ENCODE assay signal across 13 cellular contexts in genomic region chr16:2270588-2271470, GRCh38. TPM values are rescaled to one million over a fixed set of nuclear protein-coding genes. Genes with fewer than 3 reads are reported as not detected.
DNase-seq lines count a peak whose midpoint lies in the region; ATAC-seq and TF ChIP-seq lines count a peak whose summit lies in the region.
"Had no signal": no experiment of that assay in that cellular context is flagged by ENCODE, and none has a peak within 500 bp of the region (broad histone marks: within the 10 kb centered on the region; RNA-seq: fewer than 3 reads in every experiment).

No MANE protein-coding gene starts in this region.

- peak; percentile 30; the same call in 1 of the 2 replicates for TF ChIP-seq POLR2A in Raji (IDR thresholded peaks at IDR 0.05; ENCODE audit: insufficient read depth, low read depth, low read length)

- peaks cover 0 to 11% (median 4%) of the 10 kb centered on the region in 11 experiments; a peak in 20 of 22 replicates for H3K36me3 ChIP-seq in BLaER1 treated with 17β-estradiol and CSF1 and Interleukin-3, amounts not matched to agents 10 nM and 100 nM
- H3K36me3 ChIP-seq: Peyer's patch had no signal

- TF ChIP-seq CTCF in 22Rv1 (IDR thresholded peaks at IDR 0.05): no peak

- no peaks in the 10 kb centered on the region for H3K9me3 Mint-ChIP-seq in natural killer cell treated with Interleukin-12 subunit alpha and Interleukin-12 subunit beta and Interleukin-15 and Interleukin-18, amount 100 ng/mL, for 72 hours

- H3K36me3 Mint-ChIP-seq in natural killer cell treated with Interleukin-12 subunit alpha and Interleukin-12 subunit beta and Interleukin-15 and Interleukin-18, amount 100 ng/mL, for 72 hours: peaks cover 6% of the 10 kb centered on the region

- H3K4me2 ChIP-seq in BLaER1 treated with 17β-estradiol and CSF1 and Interleukin-3, amounts not matched to agents 10 nM and 100 nM: peak overlapping the region in 3 of 11 experiments; percentile 10 to 97 (median 96); a peak in 2 of 22 replicates

- peaks cover 18 to 19% of the 10 kb centered on the region in 2 donors for H3K4me1 Mint-ChIP-seq in natural killer cell treated with Interleukin-12 subunit alpha and Interleukin-12 subunit beta and Interleukin-15 and Interleukin-18, amount 100 ng/mL, for 72 hours (ENCODE audit: low read depth in 2 of 2)

- DNase-seq in natural killer cell treated with Interleukin-12 subunit alpha and Interleukin-12 subunit beta and Interleukin-15 and Interleukin-18, amount 100 ng/mL, for 72 hours (ENCODE audit: low spot score): peak; percentile 55
- no peak for DNase-seq in NCI-H2029 treated with DMSO at 0.1 percent for 48 hours (lab: John Stamatoyannopoulos, UW)
- DNase-seq in effector CD8-positive, alpha-beta T cell (lab: John Stamatoyannopoulos, UW): no peak
- DNase-seq: EL, MV-4-11, NCI-H1417 treated with DMSO at 0.1 percent for 48 hours, SIG-M5, SW 1271 had no signal

- no peaks in the 10 kb centered on the region for H3K9me3 ChIP-seq in BLaER1 treated with 17β-estradiol and CSF1 and Interleukin-3, amounts not matched to agents 10 nM and 100 nM (replicated peaks in 1 of 11)

- H3K4me3 ChIP-seq in BLaER1 treated with 17β-estradiol and CSF1 and Interleukin-3, amounts not matched to agents 10 nM and 100 nM: no peak overlapping the region

- H3K27me3 ChIP-seq in BLaER1 treated with 17β-estradiol and CSF1 and Interleukin-3, amounts not matched to agents 10 nM and 100 nM: no peaks in the 10 kb centered on the region
- H3K27me3 ChIP-seq: Peyer's patch had no signal

- peak overlapping the region in 8 of 11 experiments; percentile 33 to 98 (median 95); a peak in 13 of 22 replicates for H3K9ac ChIP-seq in BLaER1 treated with 17β-estradiol and CSF1 and Interleukin-3, amounts not matched to agents 10 nM and 100 nM

- H3K27ac Mint-ChIP-seq in natural killer cell treated with Interleukin-12 subunit alpha and Interleukin-12 subunit beta and Interleukin-15 and Interleukin-18, amount 100 ng/mL, for 72 hours: no peak overlapping the region

- ATAC-seq in natural killer cell treated with Interleukin-12 subunit alpha and Interleukin-12 subunit beta and Interleukin-15 and Interleukin-18, amount 100 ng/mL, for 72 hours: no peak
- ATAC-seq in HG02981 (IDR thresholded peaks at IDR 0.05; ENCODE audit: unreplicated experiment): no peak

- no peaks in the 10 kb centered on the region for H3K27me3 Mint-ChIP-seq in natural killer cell treated with Interleukin-12 subunit alpha and Interleukin-12 subunit beta and Interleukin-15 and Interleukin-18, amount 100 ng/mL, for 72 hours

- H3K27ac ChIP-seq in 22Rv1: peak overlapping the region; percentile 8; the same call in 1 of the 2 replicates
- no peak overlapping the region for H3K27ac ChIP-seq in BLaER1 treated with 17β-estradiol and CSF1 and Interleukin-3, amounts not matched to agents 10 nM and 100 nM
- H3K27ac ChIP-seq: Peyer's patch had no signal

- H3K4me1 ChIP-seq in BLaER1 treated with 17β-estradiol and CSF1 and Interleukin-3, amounts not matched to agents 10 nM and 100 nM: peaks cover 26 to 44% (median 37%) of the 10 kb centered on the region in 10 experiments

- H3K4me3 Mint-ChIP-seq in natural killer cell treated with Interleukin-12 subunit alpha and Interleukin-12 subunit beta and Interleukin-15 and Interleukin-18, amount 100 ng/mL, for 72 hours: no peak overlapping the region

- peaks cover 21 to 67% (median 48%) of the 10 kb centered on the region in 11 experiments; a peak in 21 of 22 replicates for H4K20me1 ChIP-seq in BLaER1 treated with 17β-estradiol and CSF1 and Interleukin-3, amounts not matched to agents 10 nM and 100 nM

RNA-seq across cellular contexts. Expression of gene RNPS1, which starts 2.9 kb away (rescaled TPM):
- total RNA-seq in natural killer cell treated with Interleukin-12 subunit alpha and Interleukin-12 subunit beta and Interleukin-15 and Interleukin-18, amount 100 ng/mL, for 72 hours: 100 to 1,000 TPM; 256 to 334 TPM

RNA-seq across cellular contexts. Expression of gene ECI1, which starts 19.4 kb away (rescaled TPM):
- total RNA-seq in natural killer cell treated with Interleukin-12 subunit alpha and Interleukin-12 subunit beta and Interleukin-15 and Interleukin-18, amount 100 ng/mL, for 72 hours: 10 to 100 TPM; 29.1 to 51.1 TPM

RNA-seq across cellular contexts. Expression of gene DNASE1L2, which starts 34.6 kb away (rescaled TPM):
- total RNA-seq in natural killer cell treated with Interleukin-12 subunit alpha and Interleukin-12 subunit beta and Interleukin-15 and Interleukin-18, amount 100 ng/mL, for 72 hours: 1 to 10 TPM in 1 of 2 donors, under 1 TPM in 1; 0.88 to 3.5 TPM

RNA-seq across cellular contexts. Expression of gene E4F1, which starts 47.4 kb away (rescaled TPM):
- 10 to 100 TPM; 27.5 to 51.8 TPM for total RNA-seq in natural killer cell treated with Interleukin-12 subunit alpha and Interleukin-12 subunit beta and Interleukin-15 and Interleukin-18, amount 100 ng/mL, for 72 hours

RNA-seq across cellular contexts. Expression of gene PGP, which starts 56.2 kb away (rescaled TPM):
- total RNA-seq in natural killer cell treated with Interleukin-12 subunit alpha and Interleukin-12 subunit beta and Interleukin-15 and Interleukin-18, amount 100 ng/mL, for 72 hours: 10 to 100 TPM; 18.8 to 39.8 TPM
